In the genomic region with DNA sequence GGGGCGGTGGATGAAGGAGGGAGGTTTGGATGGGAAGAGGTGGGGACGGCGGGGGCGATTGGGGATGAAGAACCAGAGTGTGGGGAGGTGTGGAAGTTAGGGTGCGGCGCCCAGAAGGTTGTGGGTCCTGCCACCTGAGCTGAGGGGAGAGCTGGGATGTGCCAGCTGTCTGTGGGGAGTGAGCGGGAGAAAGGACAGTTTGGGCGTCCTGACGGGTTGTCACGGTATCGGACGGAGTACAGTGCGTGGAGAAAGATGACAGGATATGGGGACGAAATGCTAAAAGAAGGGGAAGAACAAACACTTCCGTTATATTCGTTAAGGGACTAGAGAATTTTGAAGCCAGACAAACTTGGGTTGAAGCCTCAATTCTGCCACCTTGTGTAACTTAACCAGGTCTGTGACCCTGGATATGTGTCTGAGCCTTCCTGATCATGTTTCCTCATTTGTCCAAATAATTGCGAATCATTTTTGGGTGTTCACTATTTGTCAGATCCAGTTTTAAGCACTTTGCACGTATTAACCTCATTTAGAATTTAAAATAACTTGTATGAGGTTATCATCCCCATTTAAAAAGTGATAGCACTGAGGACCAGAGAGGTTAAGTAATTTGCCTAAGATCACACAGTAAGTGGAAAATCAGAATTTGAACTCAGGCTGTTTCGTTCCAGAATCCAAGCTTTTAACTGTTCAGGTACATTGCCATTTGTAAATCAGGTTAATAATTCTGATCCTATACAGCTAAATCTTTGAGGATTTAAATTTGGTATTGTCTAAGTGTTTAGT, we compare ENCODE assay signal across 8 cellular contexts. TPM values are rescaled to one million over a fixed set of nuclear protein-coding genes. Genes with fewer than 3 reads are reported as not detected.
A peak's percentile ranks its signal among the peaks of the same experiment; 100 is the strongest.
DNase-seq lines count a peak whose midpoint lies in the region; ATAC-seq and TF ChIP-seq lines count a peak whose summit lies in the region.

No MANE protein-coding gene starts in this region.

- H3K27me3 Mint-ChIP-seq in chondrocyte (ENCODE audit: low read depth): no peaks in the 10 kb centered on the region

- DNase-seq in left ventricle myocardium inferior: no peak
- DNase-seq in Right ventricle myocardium inferior (ENCODE audit: missing footprints): no peak
- peak; percentile 68 for DNase-seq in OCI-M1 (lab: John Stamatoyannopoulos, UW)
- no peak for DNase-seq in chondrocyte (ENCODE audit: low spot score)
- DNase-seq in activated CD8-positive, alpha-beta memory T cell treated with anti-CD3 and anti-CD28 coated beads, Interleukin-2, amount 50 U/mL, for 4 hours: no peak

- H3K4me1 Mint-ChIP-seq in chondrocyte (ENCODE audit: low read depth): peaks cover 23% of the 10 kb centered on the region

- H3K4me3 Mint-ChIP-seq in chondrocyte (ENCODE audit: unreplicated experiment): peak overlapping the region; percentile 95

- intact Hi-C loops in left ventricle myocardium inferior (cut with micrococcal nuclease): no loop called here
- intact Hi-C loops in Right ventricle myocardium inferior (cut with DNase I): no loop called here

- H3K4me3 ChIP-seq in left ventricle myocardium inferior: peak overlapping the region; percentile 90
- H3K4me3 ChIP-seq in mucosa of rectum (ENCODE audit: low read length in 2 of 2): peak overlapping the region; percentile 81 to 87

- no peaks in the 10 kb centered on the region for H3K9me3 Mint-ChIP-seq in chondrocyte (ENCODE audit: low read depth)

- peaks cover 24% of the 10 kb centered on the region for H3K4me1 ChIP-seq in left ventricle myocardium inferior
- peaks cover 6 to 7% of the 10 kb centered on the region in 2 donors for H3K4me1 ChIP-seq in mucosa of rectum (ENCODE audit: control insufficient read depth in 2 of 2, insufficient read depth in 2 of 2, low read length in 2 of 2)

- peak overlapping the region; percentile 95 for H3K27ac Mint-ChIP-seq in chondrocyte (ENCODE audit: unreplicated experiment)

- H3K27me3 ChIP-seq in left ventricle myocardium inferior (ENCODE audit: low read depth): no peaks in the 10 kb centered on the region
- H3K27me3 ChIP-seq in mucosa of rectum (ENCODE audit: control insufficient read depth in 2 of 2, insufficient read depth in 2 of 2, low read length in 2 of 2): no peaks in the 10 kb centered on the region

- peaks cover 4% of the 10 kb centered on the region for H3K36me3 ChIP-seq in left ventricle myocardium inferior
- H3K36me3 ChIP-seq in mucosa of rectum (ENCODE audit: control insufficient read depth in 2 of 2, insufficient read depth in 2 of 2, low read length in 2 of 2): no peaks in the 10 kb centered on the region

- no peak for ATAC-seq in Right ventricle myocardium inferior
- ATAC-seq in HG02870 (IDR thresholded peaks at IDR 0.05; ENCODE audit: unreplicated experiment): peak; percentile 2
- no peak for ATAC-seq in GM18858 (IDR thresholded peaks at IDR 0.05; ENCODE audit: unreplicated experiment)

- peak overlapping the region; percentile 86 for H3K27ac ChIP-seq in left ventricle myocardium inferior (replicated peaks)
- peak overlapping the region; percentile 77 to 79 for H3K27ac ChIP-seq in mucosa of rectum (ENCODE audit: low read depth in 2 of 2, low read length in 2 of 2)

- H3K9me3 ChIP-seq in left ventricle myocardium inferior (replicated peaks) (no peaks in the 10 kb centered on the region), mucosa of rectum (ENCODE audit: control insufficient read depth in 2 of 2, low read length in 2 of 2) (no peaks in the 10 kb centered on the region)

- no peak for TF ChIP-seq CTCF in left ventricle myocardium inferior (IDR thresholded peaks at IDR 0.05; ENCODE audit: borderline replicate concordance)
- peak; percentile 58 for TF ChIP-seq CTCF in chondrocyte (IDR thresholded peaks at IDR 0.05)

- no peaks in the 10 kb centered on the region for H3K36me3 Mint-ChIP-seq in chondrocyte (ENCODE audit: low read depth)

- peak overlapping the region; percentile 1 to 61 for H3K9ac ChIP-seq in mucosa of rectum (ENCODE audit: low read depth in 1 of 2, low read length in 2 of 2)

RNA-seq across cellular contexts. Expression of a gene that starts 0.7 kb away (rescaled TPM):
- 3.4 TPM for total RNA-seq in left ventricle myocardium inferior
- 3.3 TPM for total RNA-seq in Right ventricle myocardium inferior
- 4.9 to 9.4 TPM (median 4.9 TPM) in 3 replicates for total RNA-seq in chondrocyte

RNA-seq across cellular contexts. Expression of a gene that starts 25.4 kb away (rescaled TPM):
- total RNA-seq in left ventricle myocardium inferior (0.63 TPM), Right ventricle myocardium inferior (1.6 TPM), chondrocyte (3.0 to 5.1 TPM (median 3.0 TPM) in 3 replicates)
